25 cellular contexts compared by ENCODE assay signal in the genomic region with DNA sequence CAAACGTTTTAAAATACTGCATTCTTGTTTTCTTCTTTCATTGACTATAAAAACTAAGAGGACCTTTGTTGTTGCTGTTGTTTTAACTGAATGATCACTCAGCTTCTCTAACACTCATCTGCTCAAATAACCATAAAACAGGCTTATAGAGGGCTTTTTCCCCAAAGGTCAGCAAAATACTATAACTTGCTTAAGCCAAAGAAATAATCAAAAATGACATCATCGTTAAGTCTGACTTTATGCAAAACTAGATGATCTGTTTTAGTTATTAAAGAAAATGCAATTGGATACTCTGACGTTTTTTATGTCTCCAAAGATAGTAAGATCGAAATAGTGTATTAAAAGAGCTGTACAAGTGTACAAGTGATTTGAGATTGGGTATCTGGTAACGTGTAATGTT.
DNase-seq lines count a peak whose midpoint lies in the region; ATAC-seq, FAIRE-seq and TF ChIP-seq lines count a peak whose summit lies in the region.
"Had no signal": no experiment of that assay in that cellular context is flagged by ENCODE, and none has a peak within 500 bp of the region (broad histone marks: within the 10 kb centered on the region; RNA-seq: fewer than 3 reads in every experiment).

No MANE protein-coding gene starts in this region.

- H3K27ac ChIP-seq in A673 (ENCODE audit: low read depth, low read length, poor library complexity, severe bottlenecking) (peak overlapping the region; percentile 84), GM12878 (ENCODE audit: control insufficient read depth, insufficient read depth) (no peak overlapping the region), neural progenitor cell (peak overlapping the region; percentile 88), thyroid gland (no peak overlapping the region)
- H3K27ac ChIP-seq: BLaER1 treated with 17β-estradiol and CSF1 and Interleukin-3, amounts not matched to agents 10 nM and 100 nM; esophagus squamous epithelium; KMS-11; tibial nerve had no signal

- no peak overlapping the region for H3K4me3 Mint-ChIP-seq in neural progenitor cell
- H3K4me3 Mint-ChIP-seq: activated CD4-positive, alpha-beta T cell treated with anti-CD3 and anti-CD28 coated beads for 36 hours; effector memory CD8-positive, alpha-beta T cell; nephron; stimulated activated naive CD8-positive, alpha-beta T cell treated with anti-CD3 and anti-CD28 coated beads, Interleukin-15, amount 100 ng/mL, for 72 hours; T-helper 17 cell had no signal

- intact Hi-C loops in A673 (cut with micrococcal nuclease; ENCODE audit: unreplicated experiment) = loop anchor here (10.0 kb wide), 1 partner anchor 93 kb away; no protein-coding TSS in a partner anchor
- intact Hi-C loops in GM12878 (cut with micrococcal nuclease; ENCODE audit: unreplicated experiment) = no loop called here
- intact Hi-C loops in thyroid gland (cut with DNase I) = no loop called here

- TSS peak; percentile 54 for BruUV-seq in A673 (replicated peaks; lab: Mats Ljungman, UMichigan)
- BruUV-seq in GM12878 (replicated peaks; lab: Mats Ljungman, UMichigan) = no TSS peak

- H3K9me3 Mint-ChIP-seq in neural progenitor cell = no peaks in the 10 kb centered on the region
- H3K9me3 Mint-ChIP-seq: brain; nephron; stimulated activated naive CD8-positive, alpha-beta T cell treated with anti-CD3 and anti-CD28 coated beads, Interleukin-15, amount 100 ng/mL, for 72 hours had no signal

- H3F3A ChIP-seq in neural progenitor cell (ENCODE audit: low read depth) = peaks cover 32% of the 10 kb centered on the region

- peaks cover 18% of the 10 kb centered on the region for H3K36me3 Mint-ChIP-seq in neural progenitor cell

- H3K36me3 ChIP-seq in A673 (ENCODE audit: insufficient read depth, low read length, poor library complexity, severe bottlenecking) (no peaks in the 10 kb centered on the region), GM12878 (ENCODE audit: control insufficient read depth in 2 of 2, insufficient read depth in 2 of 2, low read length in 1 of 2) (no peaks in the 10 kb centered on the region), neural progenitor cell (no peaks in the 10 kb centered on the region), thyroid gland (no peaks in the 10 kb centered on the region)
- H3K36me3 ChIP-seq: BLaER1 treated with 17β-estradiol and CSF1 and Interleukin-3, amounts not matched to agents 10 nM and 100 nM; esophagus squamous epithelium; tibial nerve had no signal

- no peak for TF ChIP-seq POLR2A in GM12878 (IDR thresholded peaks at IDR 0.05; ENCODE audit: low read depth, low read length)
- TF ChIP-seq POLR2A in thyroid gland (IDR thresholded peaks at IDR 0.05) = no peak

- TF ChIP-seq CTCF in A673 (conservative IDR thresholded peaks at IDR 0.05; ENCODE audit: low read depth, low read length) (no peak), GM12878 (IDR thresholded peaks at IDR 0.05 in 2 of 3, conservative IDR thresholded peaks at IDR 0.05 in 1 of 3; ENCODE audit: control insufficient read depth in 2 of 3, extremely low read depth in 1 of 3, insufficient read depth in 1 of 3, low read depth in 3 of 3, low read length in 3 of 3) (no peak), neural progenitor cell (IDR thresholded peaks at IDR 0.05) (no peak), thyroid gland (IDR thresholded peaks at IDR 0.05) (no peak)

- in situ Hi-C loops in GM12878 (cut with MboI) = no loop called here

- peaks cover 46% of the 10 kb centered on the region for H3K4me1 Mint-ChIP-seq in neural progenitor cell
- H3K4me1 Mint-ChIP-seq: activated CD4-positive, alpha-beta T cell treated with anti-CD3 and anti-CD28 coated beads for 36 hours; T-helper 17 cell had no signal

- no peak for TF ChIP-seq EP300 in GM12878 (IDR thresholded peaks at IDR 0.05; ENCODE audit: borderline replicate concordance in 1 of 2, control insufficient read depth in 1 of 2, low read depth in 2 of 2, low read length in 2 of 2)

- H2AFZ ChIP-seq in GM12878 (ENCODE audit: control insufficient read depth, low read depth, low read length) = no peak overlapping the region
- H2AFZ ChIP-seq in neural progenitor cell (replicated peaks) = no peak overlapping the region

- H3K4me3 ChIP-seq in A673 (ENCODE audit: low read depth, low read length, poor library complexity, severe bottlenecking) (peak overlapping the region; percentile 2), GM12878 (no peak overlapping the region), neural progenitor cell (no peak overlapping the region), thyroid gland (replicated peaks in 1 of 3) (no peak overlapping the region)
- H3K4me3 ChIP-seq: BLaER1 treated with 17β-estradiol and CSF1 and Interleukin-3, amounts not matched to agents 10 nM and 100 nM; esophagus squamous epithelium; tibial nerve had no signal

- RAD21 ChIA-PET in GM12878 (lab: Charles Lee; ENCODE audit: unreplicated experiment) = no interaction called here

- H3K9me3 ChIP-seq in A673 (ENCODE audit: low read depth, low read length, poor library complexity, severe bottlenecking) (no peaks in the 10 kb centered on the region), GM12878 (replicated peaks; ENCODE audit: control insufficient read depth, insufficient read depth, low read length) (no peaks in the 10 kb centered on the region), neural progenitor cell (ENCODE audit: low read depth) (no peaks in the 10 kb centered on the region), thyroid gland (no peaks in the 10 kb centered on the region)
- H3K9me3 ChIP-seq: BLaER1 treated with 17β-estradiol and CSF1 and Interleukin-3, amounts not matched to agents 10 nM and 100 nM; esophagus squamous epithelium; tibial nerve had no signal

- ATAC-seq in GM12878 = no peak
- ATAC-seq in HG03565 (IDR thresholded peaks at IDR 0.05; ENCODE audit: unreplicated experiment) = no peak
- ATAC-seq in HG03095 (IDR thresholded peaks at IDR 0.05; ENCODE audit: unreplicated experiment) = no peak
- ATAC-seq: activated CD4-positive, alpha-beta T cell treated with anti-CD3 and anti-CD28 coated beads for 36 hours; effector memory CD8-positive, alpha-beta T cell; left ventricle myocardium superior; sciatic nerve; stimulated activated naive CD8-positive, alpha-beta T cell treated with anti-CD3 and anti-CD28 coated beads, Interleukin-15, amount 100 ng/mL, for 72 hours; T-helper 17 cell had no signal

- DNase-seq in A673 (ENCODE audit: low spot score) (peak; percentile 60), HEK293T (ENCODE audit: extremely low spot score) (no peak), GM12878 (ENCODE audit: low read depth, low spot score) (no peak), neural progenitor cell (ENCODE audit: low spot score) (no peak), thyroid gland (no peak), NCI-H1092 treated with DMSO at 0.1 percent for 48 hours (lab: John Stamatoyannopoulos, UW) (no peak)
- DNase-seq: activated CD4-positive, alpha-beta T cell treated with anti-CD3 and anti-CD28 coated beads for 36 hours; activated gamma-delta T cell; COR-L47; effector memory CD8-positive, alpha-beta T cell; esophagus squamous epithelium; left ventricle myocardium superior; NCI-H1694; NCI-H526 treated with DMSO at 0.1 percent for 48 hours; stimulated activated naive CD8-positive, alpha-beta T cell treated with anti-CD3 and anti-CD28 coated beads, Interleukin-15, amount 100 ng/mL, for 72 hours; T-helper 17 cell had no signal

- FAIRE-seq in GM12878 (lab: Jason Lieb, UNC) = no peak
- FAIRE-seq: GM12892 had no signal

- H3K27me3 ChIP-seq in A673 (replicated peaks; ENCODE audit: insufficient read depth, low read depth, low read length, poor library complexity) (no peaks in the 10 kb centered on the region), GM12878 (replicated peaks in 1 of 2; ENCODE audit: control insufficient read depth in 2 of 2, insufficient read depth in 2 of 2, low read length in 1 of 2) (no peaks in the 10 kb centered on the region), neural progenitor cell (no peaks in the 10 kb centered on the region), thyroid gland (no peaks in the 10 kb centered on the region)
- H3K27me3 ChIP-seq: BLaER1 treated with 17β-estradiol and CSF1 and Interleukin-3, amounts not matched to agents 10 nM and 100 nM; esophagus squamous epithelium; tibial nerve had no signal

- H3K9ac ChIP-seq in GM12878 (ENCODE audit: control insufficient read depth, insufficient read depth, low read length) = no peak overlapping the region
- H3K9ac ChIP-seq in neural progenitor cell = no peak overlapping the region
- H3K9ac ChIP-seq: BLaER1 treated with 17β-estradiol and CSF1 and Interleukin-3, amounts not matched to agents 10 nM and 100 nM; KMS-11 had no signal

- peak overlapping the region; percentile 33 for H3K27ac Mint-ChIP-seq in neural progenitor cell
- H3K27ac Mint-ChIP-seq: activated CD4-positive, alpha-beta T cell treated with anti-CD3 and anti-CD28 coated beads for 36 hours; effector memory CD8-positive, alpha-beta T cell; stimulated activated naive CD8-positive, alpha-beta T cell treated with anti-CD3 and anti-CD28 coated beads, Interleukin-15, amount 100 ng/mL, for 72 hours; T-helper 17 cell had no signal

- H3K4me1 ChIP-seq in A673 (ENCODE audit: insufficient read depth, low read length, poor library complexity, severe bottlenecking) (peaks cover 68% of the 10 kb centered on the region), GM12878 (ENCODE audit: control insufficient read depth, insufficient read depth, low read length) (no peaks in the 10 kb centered on the region), neural progenitor cell (peaks cover 39% of the 10 kb centered on the region), thyroid gland (peaks cover 4% of the 10 kb centered on the region in 2 donors)
- H3K4me1 ChIP-seq: esophagus squamous epithelium had no signal

- CTCF ChIA-PET in A673 (lab: Charles Lee) = no interaction called here
- CTCF ChIA-PET in HEK293T (lab: Yijun Ruan, JAX) = no interaction called here
- CTCF ChIA-PET in GM12878 (lab: Yijun Ruan, JAX) = no interaction called here

- no peak for TF ChIP-seq RAD21 in GM12878 (IDR thresholded peaks at IDR 0.05; ENCODE audit: insufficient read depth, low read depth, low read length)

- H3K4me2 ChIP-seq in GM12878 (ENCODE audit: control insufficient read depth, insufficient read depth) (no peak overlapping the region), neural progenitor cell (peak overlapping the region; percentile 65)
- H3K4me2 ChIP-seq: KMS-11 had no signal

- SMC1A ChIA-PET in GM12878 (lab: Charles Lee; ENCODE audit: uncharacterized antibody, unreplicated experiment) = interaction anchor here (1.0 to 1.4 kb wide), 2 partner anchors 9 to 17 kb away, joined by 4 read pairs; no protein-coding TSS in a partner anchor

- no peaks in the 10 kb centered on the region for H4K20me1 ChIP-seq in GM12878 (ENCODE audit: control insufficient read depth, insufficient read depth)
- H4K20me1 ChIP-seq in neural progenitor cell (ENCODE audit: low read depth) = no peaks in the 10 kb centered on the region
- H4K20me1 ChIP-seq: BLaER1 treated with 17β-estradiol and CSF1 and Interleukin-3, amounts not matched to agents 10 nM and 100 nM had no signal

- WGBS in GM12878 (ENCODE audit: insufficient coverage, insufficient replicate concordance, low lambda C conversion rate, missing lambda C conversion rate) = 23% methylated on average over 5 of the region's 5 CpGs
- WGBS in thyroid gland, 2 donors = 70 to 75% methylated on average over 5 of the region's 5 CpGs

- POLR2A ChIA-PET in A673 (lab: Charles Lee; ENCODE audit: low non-redundant PET) = interaction anchor here (0.5 kb wide), 2 partner anchors 91 to 95 kb away, joined by 4 to 11 read pairs; no protein-coding TSS in a partner anchor
- POLR2A ChIA-PET in HEK293T (lab: Yijun Ruan, JAX) = no interaction called here
- POLR2A ChIA-PET in GM12878 (lab: Charles Lee) = no interaction called here

- no peaks in the 10 kb centered on the region for H3K27me3 Mint-ChIP-seq in neural progenitor cell (ENCODE audit: insufficient read depth, low read depth)
- H3K27me3 Mint-ChIP-seq: activated CD4-positive, alpha-beta T cell treated with anti-CD3 and anti-CD28 coated beads for 36 hours; effector memory CD8-positive, alpha-beta T cell; stimulated activated naive CD8-positive, alpha-beta T cell treated with anti-CD3 and anti-CD28 coated beads, Interleukin-15, amount 100 ng/mL, for 72 hours; T-helper 17 cell had no signal

- H3K79me2 ChIP-seq in GM12878 (ENCODE audit: control insufficient read depth, insufficient read depth, low read length) (no peaks in the 10 kb centered on the region), neural progenitor cell (ENCODE audit: low read depth) (no peaks in the 10 kb centered on the region)

Comparison
In these comparisons a context has a peak if more than half of its experiments do, and no peak if none do; other contexts are left out.
1. H3K27ac ChIP-seq: peak in A673 (single experiment) and neural progenitor cell (single experiment); none in GM12878 (single experiment) and thyroid gland (0 of 3).